11 cellular contexts compared by ENCODE assay signal in genomic region chr15:79089331-79089889, GRCh38. TPM values are rescaled to one million over a fixed set of nuclear protein-coding genes. Genes with fewer than 3 reads are reported as not detected.
DNase-seq lines count a peak whose midpoint lies in the region; ATAC-seq and TF ChIP-seq lines count a peak whose summit lies in the region.
"Had no signal": no experiment of that assay in that cellular context is flagged by ENCODE, and none has a peak within 500 bp of the region (broad histone marks: within the 10 kb centered on the region; RNA-seq: fewer than 3 reads in every experiment).

No MANE protein-coding gene starts in this region.

- H3K36me3 Mint-ChIP-seq in CD8-positive, alpha-beta memory T cell: no peaks in the 10 kb centered on the region
- no peaks in the 10 kb centered on the region for H3K36me3 Mint-ChIP-seq in T-helper 2 cell treated with Interferon-gamma antibody and Interleukin-4, amounts not matched to agents 5 μg/mL and 100 μg/mL, for 36 hours (ENCODE audit: low read depth)

- DNase-seq in left ventricle myocardium inferior (no peak), left ventricle myocardium superior (no peak), lung (ENCODE audit: low spot score) (no peak), upper lobe of right lung (peak; percentile 58)
- no peak for DNase-seq in CD8-positive, alpha-beta memory T cell
- DNase-seq in T-helper 2 cell treated with Interferon-gamma antibody and Interleukin-4, amounts not matched to agents 5 μg/mL and 100 μg/mL, for 36 hours (ENCODE audit: low spot score): no peak
- DNase-seq: activated B cell treated with CpG ODN at 0.5 μM for 24 hours, MV-4-11, SHP77 treated with DMSO at 0.1 percent for 48 hours had no signal

- no peak overlapping the region for H3K4me3 Mint-ChIP-seq in CD8-positive, alpha-beta memory T cell
- H3K4me3 Mint-ChIP-seq in T-helper 2 cell treated with Interferon-gamma antibody and Interleukin-4, amounts not matched to agents 5 μg/mL and 100 μg/mL, for 36 hours: no peak overlapping the region

- intact Hi-C loops in left ventricle myocardium inferior (cut with micrococcal nuclease): no loop called here
- intact Hi-C loops in left ventricle myocardium superior (cut with micrococcal nuclease): no loop called here
- intact Hi-C loops in upper lobe of right lung (cut with DNase I): no loop called here

- POLR2A ChIA-PET in CD8-positive, alpha-beta memory T cell (lab: Charles Lee): no interaction called here

- WGBS in lung, 2 donors: 1 to 2% methylated on average over 39 to 47 of the region's 47 CpGs

- no peaks in the 10 kb centered on the region for H3K36me3 ChIP-seq in left ventricle myocardium inferior
- H3K36me3 ChIP-seq in lung (ENCODE audit: control insufficient read depth in 2 of 2, insufficient read depth in 2 of 2, low read length in 2 of 2): no peaks in the 10 kb centered on the region
- H3K36me3 ChIP-seq in upper lobe of right lung: no peaks in the 10 kb centered on the region
- H3K36me3 ChIP-seq in CD8-positive, alpha-beta memory T cell (ENCODE audit: insufficient read depth, low read length): no peaks in the 10 kb centered on the region

- H3K9me3 ChIP-seq in left ventricle myocardium inferior (replicated peaks) (no peaks in the 10 kb centered on the region), lung (ENCODE audit: control insufficient read depth in 2 of 2, insufficient read depth in 1 of 2, low read length in 1 of 2) (peaks cover 0 to 7% of the 10 kb centered on the region in 2 donors), upper lobe of right lung (no peaks in the 10 kb centered on the region)
- H3K9me3 ChIP-seq in CD8-positive, alpha-beta memory T cell (ENCODE audit: low read length): no peaks in the 10 kb centered on the region

- peaks cover 30 to 65% of the 10 kb centered on the region in 2 donors for H3K27me3 Mint-ChIP-seq in CD8-positive, alpha-beta memory T cell
- peaks cover 49% of the 10 kb centered on the region for H3K27me3 Mint-ChIP-seq in T-helper 2 cell treated with Interferon-gamma antibody and Interleukin-4, amounts not matched to agents 5 μg/mL and 100 μg/mL, for 36 hours (ENCODE audit: low read depth)

- TF ChIP-seq CTCF in left ventricle myocardium inferior (IDR thresholded peaks at IDR 0.05; ENCODE audit: borderline replicate concordance) (no peak), lung (IDR thresholded peaks at IDR 0.05; ENCODE audit: control extremely low read depth, extremely low read depth) (no peak), upper lobe of right lung (IDR thresholded peaks at IDR 0.05) (no peak)

- peaks cover 0 to 3% (median 0%) of the 10 kb centered on the region in 5 donors for H3K9me3 Mint-ChIP-seq in CD8-positive, alpha-beta memory T cell
- H3K9me3 Mint-ChIP-seq in T-helper 2 cell treated with Interferon-gamma antibody and Interleukin-4, amounts not matched to agents 5 μg/mL and 100 μg/mL, for 36 hours: no peaks in the 10 kb centered on the region
- H3K9me3 Mint-ChIP-seq: activated B cell treated with CpG ODN at 0.5 μM for 24 hours had no signal

- peaks cover 25% of the 10 kb centered on the region for H3K4me1 ChIP-seq in left ventricle myocardium inferior
- H3K4me1 ChIP-seq in lung (ENCODE audit: control insufficient read depth in 2 of 2, insufficient read depth in 2 of 2, low read length in 2 of 2): peaks cover 0 to 11% of the 10 kb centered on the region in 2 donors
- peaks cover 5% of the 10 kb centered on the region for H3K4me1 ChIP-seq in upper lobe of right lung
- H3K4me1 ChIP-seq in CD8-positive, alpha-beta memory T cell (ENCODE audit: insufficient read depth, low read length): no peaks in the 10 kb centered on the region

- H3K4me1 Mint-ChIP-seq in CD8-positive, alpha-beta memory T cell: peaks cover 0 to 13% (median 0%) of the 10 kb centered on the region in 3 donors
- H3K4me1 Mint-ChIP-seq in T-helper 2 cell treated with Interferon-gamma antibody and Interleukin-4, amounts not matched to agents 5 μg/mL and 100 μg/mL, for 36 hours (ENCODE audit: low read depth): no peaks in the 10 kb centered on the region

- peak overlapping the region; percentile 50 for H3K4me3 ChIP-seq in left ventricle myocardium inferior
- H3K4me3 ChIP-seq in lung: peak overlapping the region; percentile 15
- peak overlapping the region; percentile 29 for H3K4me3 ChIP-seq in upper lobe of right lung
- H3K4me3 ChIP-seq in CD8-positive, alpha-beta memory T cell (ENCODE audit: low read length): no peak overlapping the region

- H3K27ac ChIP-seq in left ventricle myocardium inferior (replicated peaks): no peak overlapping the region
- peak overlapping the region; percentile 39 for H3K27ac ChIP-seq in cingulate gyrus (ENCODE audit: low read depth, low read length)
- H3K27ac ChIP-seq in lung (ENCODE audit: low read depth in 1 of 2, low read length in 1 of 2): no peak overlapping the region
- no peak overlapping the region for H3K27ac ChIP-seq in upper lobe of right lung
- no peak overlapping the region for H3K27ac ChIP-seq in CD8-positive, alpha-beta memory T cell (ENCODE audit: low read depth, low read length)

- CTCF ChIA-PET in CD8-positive, alpha-beta memory T cell (lab: Charles Lee): no interaction called here

- H3K27ac Mint-ChIP-seq in CD8-positive, alpha-beta memory T cell: no peak overlapping the region
- no peak overlapping the region for H3K27ac Mint-ChIP-seq in T-helper 2 cell treated with Interferon-gamma antibody and Interleukin-4, amounts not matched to agents 5 μg/mL and 100 μg/mL, for 36 hours
- H3K27ac Mint-ChIP-seq: activated B cell treated with CpG ODN at 0.5 μM for 24 hours had no signal

- ATAC-seq in left ventricle myocardium superior (no peak), lung (ENCODE audit: insufficient read depth, low FRiP score) (peak; percentile 36), upper lobe of right lung (peak; percentile 8), GM19455 (IDR thresholded peaks at IDR 0.05; ENCODE audit: unreplicated experiment) (no peak)

- H3K27me3 ChIP-seq in left ventricle myocardium inferior (ENCODE audit: low read depth): peaks cover 95% of the 10 kb centered on the region
- peaks cover 25% of the 10 kb centered on the region for H3K27me3 ChIP-seq in lung (ENCODE audit: control insufficient read depth, insufficient read depth)
- peaks cover 63% of the 10 kb centered on the region for H3K27me3 ChIP-seq in upper lobe of right lung
- peaks cover 11% of the 10 kb centered on the region for H3K27me3 ChIP-seq in CD8-positive, alpha-beta memory T cell (ENCODE audit: insufficient read depth, low read length, poor library complexity, severe bottlenecking)

RNA-seq across cellular contexts. Expression of gene RASGRF1, which starts 1.2 kb away (rescaled TPM):
- total RNA-seq in left ventricle myocardium inferior: not detected
- total RNA-seq in left ventricle myocardium superior: not detected
- total RNA-seq in lung: 10 to 100 TPM; 20.4 to 71.2 TPM
- polyA plus RNA-seq in lung: 10 to 100 TPM; 10.9 to 28.8 TPM
- total RNA-seq in upper lobe of right lung: 105 TPM
- total RNA-seq in CD8-positive, alpha-beta memory T cell: not detected
- not detected for polyA plus RNA-seq in CD8-positive, alpha-beta memory T cell

Comparison
In these comparisons a context has a peak if more than half of its experiments do, and no peak if none do; other contexts are left out.
1. ATAC-seq: peak in lung (single experiment) and upper lobe of right lung (single experiment); none in left ventricle myocardium superior (single experiment) and GM19455 (single experiment).
2. RNA of gene RASGRF1, which starts 1.2 kb away (total RNA-seq): 105 TPM in upper lobe of right lung (single experiment) and 20.4 to 71.2 TPM in lung; not detected in left ventricle myocardium inferior (single experiment), not detected in CD8-positive, alpha-beta memory T cell and not detected in left ventricle myocardium superior (single experiment); every median in the first group is over 10 times any median in the second.